In genomic region chr16:67173808-67174705, GRCh38 we compare ENCODE assay signal across 8 cellular contexts. TPM values are rescaled to one million over a fixed set of nuclear protein-coding genes. Genes with fewer than 3 reads are reported as not detected.
DNase-seq lines count a peak whose midpoint lies in the region; ATAC-seq and TF ChIP-seq lines count a peak whose summit lies in the region.

No MANE protein-coding gene starts in this region.

- intact Hi-C loops in CD8-positive, alpha-beta T cell (cut with DNase I, micrococcal nuclease) = loop anchor here in 1 of 2 experiments (1.0 kb wide), 1 partner anchor 14 kb away; no protein-coding TSS in a partner anchor
- intact Hi-C loops in cardiac septum (cut with DNase I) (no loop called here), ovary (cut with DNase I) (no loop called here)

- peaks cover 35% of the 10 kb centered on the region for H3K4me1 ChIP-seq in CD8-positive, alpha-beta T cell (ENCODE audit: insufficient read depth, low read length)
- H3K4me1 ChIP-seq in KMS-11 (ENCODE audit: low read depth, poor library complexity, severe bottlenecking) (peaks cover 64% of the 10 kb centered on the region), SJSA1 (replicated peaks) (peaks cover 39% of the 10 kb centered on the region), ovary (ENCODE audit: insufficient read depth) (peaks cover 12% of the 10 kb centered on the region)

- no peaks in the 10 kb centered on the region for H4K20me1 ChIP-seq in KMS-11 (ENCODE audit: insufficient read depth)

- H3K9ac ChIP-seq in KMS-11 = peak overlapping the region; percentile 43; the same call in 1 of the 2 replicates

- DNase-seq in CD8-positive, alpha-beta T cell = peak in 6 of 7 experiments; percentile 41 to 74 (median 64)
- DNase-seq in SJSA1 (ENCODE audit: low read depth in 1 of 2, low spot score in 2 of 2) (peak; percentile 74 to 88), cardiac septum (ENCODE audit: low spot score) (peak; percentile 92), ovary (peak; percentile 73 to 87 (median 76))

- H3K36me3 ChIP-seq in CD8-positive, alpha-beta T cell (ENCODE audit: insufficient read depth, low read length) = no peaks in the 10 kb centered on the region
- H3K36me3 ChIP-seq in KMS-11 (ENCODE audit: insufficient read depth) (no peaks in the 10 kb centered on the region), SJSA1 (peaks cover 15% of the 10 kb centered on the region), ovary (no peaks in the 10 kb centered on the region)

- no peak overlapping the region for H3K27ac ChIP-seq in CD8-positive, alpha-beta T cell (ENCODE audit: low read depth, low read length)
- H3K27ac ChIP-seq in KMS-11 (peak overlapping the region; percentile 16; the same call in 1 of the 2 replicates), SJSA1 (no peak overlapping the region), angular gyrus (ENCODE audit: low read depth, low read length) (peak overlapping the region; percentile 89), ovary (peak overlapping the region; percentile 53 to 70)

- peak overlapping the region; percentile 86 for H2AFZ ChIP-seq in KMS-11 (ENCODE audit: low read depth)

- TF ChIP-seq POLR2A in ovary (IDR thresholded peaks at IDR 0.05) = no peak

- H3K4me2 ChIP-seq in KMS-11 = peak overlapping the region; percentile 62

- ATAC-seq in CD8-positive, alpha-beta T cell = peak; percentile 75
- peak; percentile 42 for ATAC-seq in GM19395 (IDR thresholded peaks at IDR 0.05; ENCODE audit: unreplicated experiment)
- ATAC-seq in GM21526 (IDR thresholded peaks at IDR 0.05; ENCODE audit: low FRiP score, unreplicated experiment) = no peak

- no peak overlapping the region for H3K27ac Mint-ChIP-seq in CD8-positive, alpha-beta T cell

- peaks cover 19% of the 10 kb centered on the region for H3K27me3 ChIP-seq in CD8-positive, alpha-beta T cell (ENCODE audit: insufficient read depth, low read length)
- H3K27me3 ChIP-seq in KMS-11 (ENCODE audit: insufficient read depth, low read depth) (no peaks in the 10 kb centered on the region), SJSA1 (replicated peaks) (no peaks in the 10 kb centered on the region), ovary (no peaks in the 10 kb centered on the region)

- H3K4me1 Mint-ChIP-seq in CD8-positive, alpha-beta T cell (ENCODE audit: low read depth) = peaks cover 39% of the 10 kb centered on the region

- TF ChIP-seq CTCF in CD8-positive, alpha-beta T cell (IDR thresholded peaks at IDR 0.05) = peak; percentile 15
- no peak for TF ChIP-seq CTCF in KMS-11 (conservative IDR thresholded peaks at IDR 0.05; ENCODE audit: low read depth, low read length)
- TF ChIP-seq CTCF in ovary (IDR thresholded peaks at IDR 0.05) = peak in 1 of 3 donors; percentile 11

- POLR2A ChIA-PET in CD8-positive, alpha-beta T cell (lab: Charles Lee) = interaction anchor here (1.2 to 1.7 kb wide), 2 partner anchors 13 to 15 kb away, joined by 3 to 5 read pairs; no protein-coding TSS in a partner anchor

- H3K9me3 Mint-ChIP-seq in CD8-positive, alpha-beta T cell = no peaks in the 10 kb centered on the region

- H3K36me3 Mint-ChIP-seq in CD8-positive, alpha-beta T cell = no peaks in the 10 kb centered on the region

- no peaks in the 10 kb centered on the region for H3K79me2 ChIP-seq in KMS-11 (ENCODE audit: insufficient read depth, low read depth)

- WGBS in ovary, 3 donors = 2 to 3% (median 2%) methylated on average over 70 to 71 of the region's 71 CpGs

- H3K27me3 Mint-ChIP-seq in CD8-positive, alpha-beta T cell (ENCODE audit: low read depth) = peaks cover 59% of the 10 kb centered on the region

- no peaks in the 10 kb centered on the region for H3K9me3 ChIP-seq in CD8-positive, alpha-beta T cell (ENCODE audit: low read length)
- H3K9me3 ChIP-seq in SJSA1 (replicated peaks) (no peaks in the 10 kb centered on the region), ovary (no peaks in the 10 kb centered on the region)

- peak overlapping the region; percentile 76 for H3K4me3 Mint-ChIP-seq in CD8-positive, alpha-beta T cell

- H3K4me3 ChIP-seq in CD8-positive, alpha-beta T cell (ENCODE audit: low read depth, low read length) = peak overlapping the region; percentile 51
- H3K4me3 ChIP-seq in KMS-11 (IDR thresholded peaks at IDR 0.05; ENCODE audit: insufficient read depth, low read depth, low read length) (no peak overlapping the region), SJSA1 (peak overlapping the region; percentile 37), ovary (peak overlapping the region; percentile 37)

- CTCF ChIA-PET in CD8-positive, alpha-beta T cell (lab: Charles Lee) = interaction anchor here (0.9 to 5.2 kb wide), 7 partner anchors 11 to 196 kb away, joined by 4 to 20 read pairs (median 5); no protein-coding TSS in a partner anchor

- TF ChIP-seq EP300 in ovary (IDR thresholded peaks at IDR 0.05) = no peak

RNA-seq across cellular contexts. Expression of gene NOL3, which starts 3.7 kb away (rescaled TPM):
- under 1 TPM; 0.36 to 0.71 TPM for total RNA-seq in CD8-positive, alpha-beta T cell
- total RNA-seq in SJSA1 (2014; rRNA removed; shearing (Covaris generic)) = 24.1 and 29.7 TPM in 2 replicates
- total RNA-seq in cardiac septum (86.3 TPM), ovary (10 to 100 TPM; 14.1 to 31.7 (median 21.4) TPM)
- 10 to 100 TPM; 17.9 to 23.1 TPM for polyA plus RNA-seq in ovary

RNA-seq across cellular contexts. Expression of gene HSF4, which starts 9.5 kb away (rescaled TPM):
- 1 to 10 TPM; 5.2 to 9.5 TPM for total RNA-seq in CD8-positive, alpha-beta T cell
- total RNA-seq in SJSA1 (2014; rRNA removed; shearing (Covaris generic)) = 3.9 and 12.8 TPM in 2 replicates
- total RNA-seq in cardiac septum (49.1 TPM), ovary (100 to 1,000 TPM in 1 of 7 donors, 10 to 100 TPM in 6; 30.8 to 115 (median 77.7) TPM)
- polyA plus RNA-seq in ovary = 10 to 100 TPM in 1 of 2 donors, 1 to 10 TPM in 1; 9.9 to 44.9 TPM

RNA-seq across cellular contexts. Expression of gene MATCAP1, which starts 9.7 kb away (rescaled TPM):
- 1 to 10 TPM; 7.7 to 8.0 TPM for total RNA-seq in CD8-positive, alpha-beta T cell
- total RNA-seq in SJSA1 (2014; rRNA removed; shearing (Covaris generic)) = 8.1 and 11.3 TPM in 2 replicates
- total RNA-seq in cardiac septum = 22.2 TPM
- 10 to 100 TPM; 16.8 to 96.4 (median 65.7) TPM for total RNA-seq in ovary
- 10 to 100 TPM; 15.4 to 38.4 TPM for polyA plus RNA-seq in ovary

RNA-seq across cellular contexts. Expression of gene FBXL8, which starts 14.3 kb away (rescaled TPM):
- total RNA-seq in CD8-positive, alpha-beta T cell = 1 to 10 TPM; 4.4 to 6.4 TPM
- total RNA-seq in SJSA1 (2014; rRNA removed; shearing (Covaris generic)) = 11.7 and 24.2 TPM in 2 replicates
- total RNA-seq in cardiac septum = 9.5 TPM
- total RNA-seq in ovary = 10 to 100 TPM in 6 of 7 donors, 1 to 10 TPM in 1; 8.8 to 23.0 (median 15.0) TPM
- polyA plus RNA-seq in ovary = 10 to 100 TPM in 1 of 2 donors, 1 to 10 TPM in 1; 1.3 to 13.1 TPM

RNA-seq across cellular contexts. Expression of gene TRADD, which starts 14.3 kb away (rescaled TPM):
- total RNA-seq in CD8-positive, alpha-beta T cell = 10 to 100 TPM; 15.5 to 17.1 TPM
- 25.5 and 46.7 TPM in 2 replicates for total RNA-seq in SJSA1 (2014; rRNA removed; shearing (Covaris generic))
- total RNA-seq in cardiac septum = 11.0 TPM
- 10 to 100 TPM in 6 of 7 donors, 1 to 10 TPM in 1; 7.3 to 30.9 (median 15.5) TPM for total RNA-seq in ovary
- polyA plus RNA-seq in ovary = 10 to 100 TPM in 1 of 2 donors, 1 to 10 TPM in 1; 4.2 to 15.7 TPM

Comparison
In these comparisons a context has a peak if more than half of its experiments do, and no peak if none do; other contexts are left out.
1. H3K27ac ChIP-seq: peak in KMS-11 (single experiment), angular gyrus (single experiment) and ovary (2 of 2); none in CD8-positive, alpha-beta T cell (single experiment) and SJSA1 (single experiment).
2. RNA of gene NOL3, which starts 3.7 kb away (total RNA-seq): 86.3 TPM in cardiac septum (single experiment), 24.1 to 29.7 TPM in SJSA1 and 14.1 to 31.7 TPM in ovary; 0.36 to 0.71 TPM in CD8-positive, alpha-beta T cell; every median in the first group is over 4 times any median in the second.
3. Peak in every context shown above with its lines, with median percentiles within 50 percentile points of each other: DNase-seq.